Comparison of ENCODE assay signal across 8 cellular contexts in the genomic region with DNA sequence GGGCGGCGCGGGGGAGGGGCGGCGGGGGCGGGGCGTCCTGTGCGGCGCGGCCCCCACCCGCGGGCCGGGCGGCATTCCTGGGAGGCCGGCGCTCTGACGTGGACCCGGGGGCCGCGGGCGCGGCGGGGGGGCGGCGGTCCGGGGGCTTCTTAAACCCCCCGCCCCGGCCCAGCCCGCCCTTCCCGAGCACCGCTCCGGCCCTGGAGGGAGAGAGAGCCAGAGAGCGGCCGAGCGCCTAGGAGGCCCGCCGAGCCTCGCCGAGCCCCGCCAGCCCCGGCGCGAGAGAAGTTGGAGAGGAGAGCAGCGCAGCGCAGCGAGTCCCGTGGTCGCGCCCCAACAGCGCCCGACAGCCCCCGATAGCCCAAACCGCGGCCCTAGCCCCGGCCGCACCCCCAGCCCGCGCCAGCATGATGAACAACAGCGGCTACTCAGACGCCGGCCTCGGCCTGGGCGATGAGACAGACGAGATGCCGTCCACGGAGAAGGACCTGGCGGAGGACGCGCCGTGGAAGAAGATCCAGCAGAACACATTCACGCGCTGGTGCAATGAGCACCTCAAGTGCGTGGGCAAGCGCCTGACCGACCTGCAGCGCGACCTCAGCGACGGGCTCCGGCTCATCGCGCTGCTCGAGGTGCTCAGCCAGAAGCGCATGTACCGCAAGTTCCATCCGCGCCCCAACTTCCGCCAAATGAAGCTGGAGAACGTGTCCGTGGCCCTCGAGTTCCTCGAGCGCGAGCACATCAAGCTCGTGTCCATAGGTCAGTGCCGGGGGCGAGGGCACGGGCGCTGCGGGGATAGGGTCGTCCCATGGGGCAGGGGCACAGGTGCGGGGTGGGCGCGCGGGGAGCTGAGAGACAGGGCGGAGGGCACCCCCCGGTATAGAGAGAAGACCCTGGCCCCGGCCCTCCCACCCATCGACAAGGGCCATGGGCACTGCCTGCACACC. TPM values are rescaled to one million over a fixed set of nuclear protein-coding genes. Genes with fewer than 3 reads are reported as not detected.
A peak's percentile ranks its signal among the peaks of the same experiment; 100 is the strongest.
DNase-seq lines count a peak whose midpoint lies in the region; ATAC-seq and TF ChIP-seq lines count a peak whose summit lies in the region.

A gene with protein sequence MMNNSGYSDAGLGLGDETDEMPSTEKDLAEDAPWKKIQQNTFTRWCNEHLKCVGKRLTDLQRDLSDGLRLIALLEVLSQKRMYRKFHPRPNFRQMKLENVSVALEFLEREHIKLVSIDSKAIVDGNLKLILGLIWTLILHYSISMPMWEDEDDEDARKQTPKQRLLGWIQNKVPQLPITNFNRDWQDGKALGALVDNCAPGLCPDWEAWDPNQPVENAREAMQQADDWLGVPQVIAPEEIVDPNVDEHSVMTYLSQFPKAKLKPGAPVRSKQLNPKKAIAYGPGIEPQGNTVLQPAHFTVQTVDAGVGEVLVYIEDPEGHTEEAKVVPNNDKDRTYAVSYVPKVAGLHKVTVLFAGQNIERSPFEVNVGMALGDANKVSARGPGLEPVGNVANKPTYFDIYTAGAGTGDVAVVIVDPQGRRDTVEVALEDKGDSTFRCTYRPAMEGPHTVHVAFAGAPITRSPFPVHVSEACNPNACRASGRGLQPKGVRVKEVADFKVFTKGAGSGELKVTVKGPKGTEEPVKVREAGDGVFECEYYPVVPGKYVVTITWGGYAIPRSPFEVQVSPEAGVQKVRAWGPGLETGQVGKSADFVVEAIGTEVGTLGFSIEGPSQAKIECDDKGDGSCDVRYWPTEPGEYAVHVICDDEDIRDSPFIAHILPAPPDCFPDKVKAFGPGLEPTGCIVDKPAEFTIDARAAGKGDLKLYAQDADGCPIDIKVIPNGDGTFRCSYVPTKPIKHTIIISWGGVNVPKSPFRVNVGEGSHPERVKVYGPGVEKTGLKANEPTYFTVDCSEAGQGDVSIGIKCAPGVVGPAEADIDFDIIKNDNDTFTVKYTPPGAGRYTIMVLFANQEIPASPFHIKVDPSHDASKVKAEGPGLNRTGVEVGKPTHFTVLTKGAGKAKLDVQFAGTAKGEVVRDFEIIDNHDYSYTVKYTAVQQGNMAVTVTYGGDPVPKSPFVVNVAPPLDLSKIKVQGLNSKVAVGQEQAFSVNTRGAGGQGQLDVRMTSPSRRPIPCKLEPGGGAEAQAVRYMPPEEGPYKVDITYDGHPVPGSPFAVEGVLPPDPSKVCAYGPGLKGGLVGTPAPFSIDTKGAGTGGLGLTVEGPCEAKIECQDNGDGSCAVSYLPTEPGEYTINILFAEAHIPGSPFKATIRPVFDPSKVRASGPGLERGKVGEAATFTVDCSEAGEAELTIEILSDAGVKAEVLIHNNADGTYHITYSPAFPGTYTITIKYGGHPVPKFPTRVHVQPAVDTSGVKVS (N-terminal part only) (plus strand): TSS at position 176 of the 947 bp plus-strand sequence. CDS start 232 bp downstream, at position 408.

- DNase-seq in NCI-H1105 (lab: John Stamatoyannopoulos, UW) (peak; percentile 9), glomerular endothelial cell (ENCODE audit: extremely low read depth, low read depth, low spot score) (no peak), omental fat pad (ENCODE audit: low spot score) (no peak), RWPE1 (ENCODE audit: low spot score) (no peak), NCI-H1417 (lab: John Stamatoyannopoulos, UW) (no peak), NCI-H1930 (lab: John Stamatoyannopoulos, UW) (no peak)
- peak; percentile 47 for DNase-seq in activated naive CD4-positive, alpha-beta T cell treated with anti-CD3 and anti-CD28 coated beads for 36 hours

- H3K27me3 Mint-ChIP-seq in activated naive CD4-positive, alpha-beta T cell treated with anti-CD3 and anti-CD28 coated beads for 36 hours (ENCODE audit: low read depth), result peaks cover 41% of the 10 kb centered on the region

- peak within 1 kb of the TSS in 6 of 11 experiments; percentile 12 to 61 (median 39); a peak in 8 of 22 replicates for H3K9ac ChIP-seq in BLaER1 treated with 17β-estradiol and CSF1 and Interleukin-3, amounts not matched to agents 10 nM and 100 nM

- peaks cover 0 to 17% (median 0%) of the 10 kb centered on the region in 11 experiments; a peak in 4 of 22 replicates for H4K20me1 ChIP-seq in BLaER1 treated with 17β-estradiol and CSF1 and Interleukin-3, amounts not matched to agents 10 nM and 100 nM

- H3K4me3 ChIP-seq in BLaER1 treated with 17β-estradiol and CSF1 and Interleukin-3, amounts not matched to agents 10 nM and 100 nM, result peak within 1 kb of the TSS; percentile 30 to 62 (median 42)

- intact Hi-C loops in activated naive CD4-positive, alpha-beta T cell treated with anti-CD3 and anti-CD28 coated beads for 36 hours (cut with micrococcal nuclease), result no loop called here

- no peaks in the 10 kb centered on the region for H3K9me3 Mint-ChIP-seq in activated naive CD4-positive, alpha-beta T cell treated with anti-CD3 and anti-CD28 coated beads for 36 hours

- peak within 1 kb of the TSS in 4 of 11 experiments; percentile 2 to 34 (median 9); a peak in 2 of 22 replicates for H3K27ac ChIP-seq in BLaER1 treated with 17β-estradiol and CSF1 and Interleukin-3, amounts not matched to agents 10 nM and 100 nM
- no peak within 1 kb of the TSS for H3K27ac ChIP-seq in RWPE1

- H3K4me2 ChIP-seq in BLaER1 treated with 17β-estradiol and CSF1 and Interleukin-3, amounts not matched to agents 10 nM and 100 nM, result peak within 1 kb of the TSS; percentile 80 to 94 (median 87)

- TF ChIP-seq CTCF in omental fat pad (IDR thresholded peaks at IDR 0.05) (no peak), RWPE1 (conservative IDR thresholded peaks at IDR 0.05; ENCODE audit: low read depth) (no peak)

- peaks cover 17% of the 10 kb centered on the region for H3K4me1 Mint-ChIP-seq in activated naive CD4-positive, alpha-beta T cell treated with anti-CD3 and anti-CD28 coated beads for 36 hours (ENCODE audit: low read depth)

- H3K27me3 ChIP-seq in BLaER1 treated with 17β-estradiol and CSF1 and Interleukin-3, amounts not matched to agents 10 nM and 100 nM, result peaks cover 28 to 49% (median 37%) of the 10 kb centered on the region in 11 experiments

- peaks cover 38 to 48% (median 41%) of the 10 kb centered on the region in 10 experiments for H3K4me1 ChIP-seq in BLaER1 treated with 17β-estradiol and CSF1 and Interleukin-3, amounts not matched to agents 10 nM and 100 nM

- no peaks in the 10 kb centered on the region for H3K36me3 Mint-ChIP-seq in activated naive CD4-positive, alpha-beta T cell treated with anti-CD3 and anti-CD28 coated beads for 36 hours (ENCODE audit: low read depth)

- H3K4me3 Mint-ChIP-seq in activated naive CD4-positive, alpha-beta T cell treated with anti-CD3 and anti-CD28 coated beads for 36 hours, result peak within 1 kb of the TSS; percentile 56

- POLR2A ChIA-PET in RWPE1 (lab: Yijun Ruan, JAX; ENCODE audit: low non-redundant PET), result no interaction called here

- no peak within 1 kb of the TSS for H3K27ac Mint-ChIP-seq in activated naive CD4-positive, alpha-beta T cell treated with anti-CD3 and anti-CD28 coated beads for 36 hours

- CTCF ChIA-PET in activated naive CD4-positive, alpha-beta T cell treated with anti-CD3 and anti-CD28 coated beads for 36 hours (lab: Charles Lee), result interaction anchor here (1.0 kb wide), 1 partner anchor 11 kb away, joined by 3 read pairs; no protein-coding TSS in a partner anchor
- CTCF ChIA-PET in RWPE1 (lab: Yijun Ruan, JAX), result no interaction called here

- H3K36me3 ChIP-seq in BLaER1 treated with 17β-estradiol and CSF1 and Interleukin-3, amounts not matched to agents 10 nM and 100 nM, result no peaks in the 10 kb centered on the region

- peak; percentile 25 for ATAC-seq in omental fat pad (ENCODE audit: low FRiP score)

- no peaks in the 10 kb centered on the region for H3K9me3 ChIP-seq in BLaER1 treated with 17β-estradiol and CSF1 and Interleukin-3, amounts not matched to agents 10 nM and 100 nM (replicated peaks in 1 of 11)

RNA-seq across cellular contexts. Expression of the gene that starts here (rescaled TPM):
- under 1 TPM; 0.02 to 0.05 TPM for total RNA-seq in activated naive CD4-positive, alpha-beta T cell treated with anti-CD3 and anti-CD28 coated beads for 36 hours
- total RNA-seq in glomerular endothelial cell (131 and 170 TPM in 2 replicates), omental fat pad (100 to 1,000 TPM in 1 of 4 donors, 10 to 100 TPM in 2, 1 to 10 TPM in 1; 7.7 to 140 (median 25.5) TPM)

Comparison
In these comparisons a context has a peak if more than half of its experiments do, and no peak if none do; other contexts are left out.
1. RNA of the gene that starts here (total RNA-seq): 131 to 170 TPM in glomerular endothelial cell and 7.7 to 140 TPM in omental fat pad; 0.02 to 0.05 TPM in activated naive CD4-positive, alpha-beta T cell treated with anti-CD3 and anti-CD28 coated beads for 36 hours; every median in the first group is over 4 times any median in the second.
2. Peak in DNase-seq in activated naive CD4-positive, alpha-beta T cell treated with anti-CD3 and anti-CD28 coated beads for 36 hours; RNA of the gene not detected or under 1 TPM.